Comparison of ENCODE assay signal across 9 cellular contexts in the genomic region with DNA sequence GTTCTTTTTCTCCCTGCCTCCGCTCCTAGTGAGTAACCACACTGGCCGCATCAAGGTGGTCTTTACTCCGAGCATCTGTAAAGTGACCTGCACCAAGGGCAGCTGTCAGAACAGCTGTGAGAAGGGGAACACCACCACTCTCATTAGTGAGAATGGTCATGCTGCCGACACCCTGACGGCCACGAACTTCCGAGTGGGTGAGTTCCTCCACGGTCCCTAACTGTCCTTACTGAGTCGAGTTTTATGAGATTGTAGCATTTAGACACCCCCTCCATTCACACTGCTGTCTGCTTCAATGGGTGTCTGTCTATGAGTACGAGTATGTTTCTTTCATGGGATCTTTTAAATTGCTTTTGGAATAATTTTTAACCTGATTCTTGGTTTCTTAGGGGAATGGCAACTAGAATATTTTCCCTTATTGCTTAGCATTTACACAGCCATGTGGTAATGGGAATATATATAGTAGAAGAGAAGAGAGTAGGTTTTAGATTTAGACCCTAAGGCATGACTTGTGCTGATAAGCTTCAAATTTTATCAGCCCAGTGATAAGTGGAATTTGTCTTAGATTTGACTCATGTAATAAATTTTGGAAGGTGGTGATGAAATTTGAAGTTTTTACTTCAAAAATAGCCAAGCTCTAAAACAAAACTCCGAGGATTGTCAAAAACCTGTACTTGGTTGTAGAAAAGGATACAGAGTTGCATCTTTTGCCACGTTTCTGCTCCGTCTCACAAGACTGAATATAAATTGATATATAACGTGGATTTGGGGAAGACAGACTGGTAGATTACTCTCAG.
DNase-seq lines count a peak whose midpoint lies in the region; ATAC-seq and TF ChIP-seq lines count a peak whose summit lies in the region.
"Had no signal": no experiment of that assay in that cellular context is flagged by ENCODE, and none has a peak within 500 bp of the region (broad histone marks: within the 10 kb centered on the region; RNA-seq: fewer than 3 reads in every experiment).

No MANE protein-coding gene starts in this region.

- H3K27ac ChIP-seq in OCI-LY3 (ENCODE audit: low read length) = no peak overlapping the region
- H3K27ac ChIP-seq in caudate nucleus (ENCODE audit: low read depth, low read length) = peak overlapping the region; percentile 6
- H3K27ac ChIP-seq in right lobe of liver = peak overlapping the region; percentile 74 to 82 (median 78)
- peak overlapping the region; percentile 73 for H3K27ac ChIP-seq in suprapubic skin

- H3K4me2 ChIP-seq in OCI-LY3 (ENCODE audit: low read length) = peak overlapping the region; percentile 28

- 0 out of 2 replicates have a peak, but pooled peaks cover 12% of the 10 kb centered on the region for H3K27me3 ChIP-seq in OCI-LY3 (ENCODE audit: low read depth, low read length)
- H3K27me3 ChIP-seq in right lobe of liver = no peaks in the 10 kb centered on the region
- no peaks in the 10 kb centered on the region for H3K27me3 ChIP-seq in suprapubic skin
- H3K27me3 ChIP-seq: body of pancreas had no signal

- H3K9ac ChIP-seq in OCI-LY3 (ENCODE audit: low read length) = no peak overlapping the region

- 64% methylated on average over 14 of the region's 14 CpGs for WGBS in right lobe of liver (ENCODE audit: insufficient coverage, low coverage, low lambda C conversion rate, missing lambda C conversion rate)
- 59% methylated on average over 14 of the region's 14 CpGs for WGBS in suprapubic skin

- no peaks in the 10 kb centered on the region for H3K79me2 ChIP-seq in OCI-LY3 (ENCODE audit: low read length)

- no peak for TF ChIP-seq POLR2A in right lobe of liver (IDR thresholded peaks at IDR 0.05)
- TF ChIP-seq POLR2A in suprapubic skin (IDR thresholded peaks at IDR 0.05) = no peak

- H2AFZ ChIP-seq in OCI-LY3 (ENCODE audit: low read depth, low read length) = no peak overlapping the region

- peak in 2 of 61 donors; percentile 7 to 16 for DNase-seq in caudate nucleus (lab: John Stamatoyannopoulos, UW)
- DNase-seq in right lobe of liver = no peak
- no peak for DNase-seq in suprapubic skin (ENCODE audit: low spot score in 2 of 2)
- DNase-seq in T-helper 9 cell = no peak
- no peak for DNase-seq in NCI-H2196 (lab: John Stamatoyannopoulos, UW; ENCODE audit: unreplicated experiment)

- no peak for TF ChIP-seq EP300 in suprapubic skin (IDR thresholded peaks at IDR 0.05)

- peaks cover 26% of the 10 kb centered on the region for H3K4me1 ChIP-seq in OCI-LY3 (ENCODE audit: low read length)
- peaks cover 0 to 10% (median 4%) of the 10 kb centered on the region in 4 donors for H3K4me1 ChIP-seq in right lobe of liver
- H3K4me1 ChIP-seq in suprapubic skin = peaks cover 23% of the 10 kb centered on the region
- H3K4me1 ChIP-seq: body of pancreas had no signal

- no peaks in the 10 kb centered on the region for H4K20me1 ChIP-seq in OCI-LY3 (ENCODE audit: insufficient read depth, low read length)

- no peaks in the 10 kb centered on the region for H3K36me3 ChIP-seq in OCI-LY3 (replicated peaks; ENCODE audit: low read depth, low read length)
- H3K36me3 ChIP-seq in right lobe of liver = no peaks in the 10 kb centered on the region
- no peaks in the 10 kb centered on the region for H3K36me3 ChIP-seq in suprapubic skin

- intact Hi-C loops in right lobe of liver (cut with DNase I) = no loop called here

- TF ChIP-seq CTCF in OCI-LY3 (IDR thresholded peaks at IDR 0.05; ENCODE audit: low read depth, low read length) = no peak
- TF ChIP-seq CTCF in right lobe of liver (IDR thresholded peaks at IDR 0.05) = no peak
- TF ChIP-seq CTCF in suprapubic skin (IDR thresholded peaks at IDR 0.05) = no peak

- ATAC-seq in right lobe of liver (no peak), GM18870 (IDR thresholded peaks at IDR 0.05; ENCODE audit: unreplicated experiment) (no peak), HG03469 (IDR thresholded peaks at IDR 0.05; ENCODE audit: unreplicated experiment) (no peak)

- H3K9me3 ChIP-seq in OCI-LY3 (ENCODE audit: insufficient read depth, low read length) (no peaks in the 10 kb centered on the region), right lobe of liver (no peaks in the 10 kb centered on the region), suprapubic skin (no peaks in the 10 kb centered on the region)
- H3K9me3 ChIP-seq: body of pancreas had no signal

- no peak overlapping the region for H3K4me3 ChIP-seq in OCI-LY3 (ENCODE audit: low read length)
- H3K4me3 ChIP-seq in right lobe of liver = peak overlapping the region in 2 of 3 donors; percentile 17 to 39
- peak overlapping the region; percentile 36 for H3K4me3 ChIP-seq in suprapubic skin
- H3K4me3 ChIP-seq: body of pancreas had no signal
